1 cellular context compared by ENCODE assay signal in the genomic region with DNA sequence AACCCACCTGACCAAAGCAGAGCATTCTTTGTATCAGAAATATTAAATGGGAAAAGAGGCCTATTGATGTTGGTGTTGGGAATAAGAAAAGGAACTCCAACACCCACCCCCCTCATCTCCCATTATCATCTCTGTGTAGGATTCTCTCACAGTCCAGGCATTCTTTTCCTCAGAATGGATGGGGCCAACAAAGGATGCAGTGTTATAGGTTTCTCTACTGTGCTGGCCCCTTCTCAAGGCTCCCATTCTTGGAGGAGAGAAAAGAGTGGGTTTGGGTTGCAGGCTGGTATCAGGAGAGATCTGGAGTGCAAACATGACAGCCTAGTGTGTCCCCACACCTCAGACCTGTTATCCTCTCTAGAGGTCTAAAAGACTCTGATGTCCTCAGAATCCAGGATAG.
TF ChIP-seq lines count a peak whose summit lies in the region.

No MANE protein-coding gene starts in this region.

TF ChIP-seq in WTC11, 78 proteins besides CTCF, POLR2A, EP300 and RAD21 (continued from another document):
- TF ChIP-seq, protein P1, sequence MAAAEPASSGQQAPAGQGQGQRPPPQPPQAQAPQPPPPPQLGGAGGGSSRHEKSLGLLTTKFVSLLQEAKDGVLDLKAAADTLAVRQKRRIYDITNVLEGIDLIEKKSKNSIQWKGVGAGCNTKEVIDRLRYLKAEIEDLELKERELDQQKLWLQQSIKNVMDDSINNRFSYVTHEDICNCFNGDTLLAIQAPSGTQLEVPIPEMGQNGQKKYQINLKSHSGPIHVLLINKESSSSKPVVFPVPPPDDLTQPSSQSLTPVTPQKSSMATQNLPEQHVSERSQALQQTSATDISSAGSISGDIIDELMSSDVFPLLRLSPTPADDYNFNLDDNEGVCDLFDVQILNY (CRISPR knock-in tag; IDR thresholded peaks at IDR 0.05): no peak
- TF ChIP-seq NFYB (CRISPR knock-in tag; conservative IDR thresholded peaks at IDR 0.05; ENCODE audit: low read depth) (no peak), ZNF671 (CRISPR knock-in tag; IDR thresholded peaks at IDR 0.05) (no peak), HMGA2 (CRISPR knock-in tag; IDR thresholded peaks at IDR 0.05) (no peak), GABPB1 (CRISPR knock-in tag; IDR thresholded peaks at IDR 0.05) (no peak), SOX15 (CRISPR knock-in tag; IDR thresholded peaks at IDR 0.05) (no peak)
- TF ChIP-seq, protein P2, sequence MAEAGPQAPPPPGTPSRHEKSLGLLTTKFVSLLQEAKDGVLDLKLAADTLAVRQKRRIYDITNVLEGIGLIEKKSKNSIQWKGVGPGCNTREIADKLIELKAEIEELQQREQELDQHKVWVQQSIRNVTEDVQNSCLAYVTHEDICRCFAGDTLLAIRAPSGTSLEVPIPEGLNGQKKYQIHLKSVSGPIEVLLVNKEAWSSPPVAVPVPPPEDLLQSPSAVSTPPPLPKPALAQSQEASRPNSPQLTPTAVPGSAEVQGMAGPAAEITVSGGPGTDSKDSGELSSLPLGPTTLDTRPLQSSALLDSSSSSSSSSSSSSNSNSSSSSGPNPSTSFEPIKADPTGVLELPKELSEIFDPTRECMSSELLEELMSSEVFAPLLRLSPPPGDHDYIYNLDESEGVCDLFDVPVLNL (CRISPR knock-in tag; IDR thresholded peaks at IDR 0.05; ENCODE audit: borderline replicate concordance, low read depth): no peak
TF ChIP-seq in WTC11: peak in this region for 0.
